ENCODE assay signal across 3 cellular contexts in genomic region chr6:170286934-170287265, GRCh38.
TF ChIP-seq lines count a peak whose summit lies in the region.

No MANE protein-coding gene starts in this region.

TF ChIP-seq in HEK293, 187 proteins besides CTCF, POLR2A, EP300 and RAD21:
- no peak for TF ChIP-seq IKZF3 (tag by site-specific recombination; IDR thresholded peaks at IDR 0.05)
- TF ChIP-seq ZFHX2 (tag by site-specific recombination; conservative IDR thresholded peaks at IDR 0.05) = 0 out of 2 replicates have a peak, but pooled peaks have one; percentile 1

TF ChIP-seq in H1, 55 proteins besides CTCF, POLR2A, EP300 and RAD21:
- TF ChIP-seq EZH2 (IDR thresholded peaks at IDR 0.05; ENCODE audit: low read depth, low read length, severe bottlenecking) (peak; percentile 25), KDM5A (IDR thresholded peaks at IDR 0.05; ENCODE audit: low read length) (no peak)

TF ChIP-seq in HEK293T, 16 proteins besides CTCF, POLR2A, EP300 and RAD21:
- TF ChIP-seq FOXK2 (IDR thresholded peaks at IDR 0.05) (no peak), ZNF384 (IDR thresholded peaks at IDR 0.05) (no peak), ELF4 (IDR thresholded peaks at IDR 0.05) (no peak), SP1 (IDR thresholded peaks at IDR 0.05) (no peak), SUZ12 (IDR thresholded peaks at IDR 0.05) (no peak), HDGF (IDR thresholded peaks at IDR 0.05; ENCODE audit: borderline replicate concordance) (no peak)
